Comparison of ENCODE assay signal across 10 cellular contexts in genomic region chr11:65438257-65439151, GRCh38. TPM values are rescaled to one million over a fixed set of nuclear protein-coding genes. Genes with fewer than 3 reads are reported as not detected.
DNase-seq lines count a peak whose midpoint lies in the region; ATAC-seq and TF ChIP-seq lines count a peak whose summit lies in the region.
"Had no signal": no experiment of that assay in that cellular context is flagged by ENCODE, and none has a peak within 500 bp of the region (broad histone marks: within the 10 kb centered on the region; RNA-seq: fewer than 3 reads in every experiment).

No MANE protein-coding gene starts in this region.

- H3K36me3 ChIP-seq in skeletal muscle satellite cell (ENCODE audit: insufficient read depth, low read length): peaks cover 70% of the 10 kb centered on the region
- peaks cover 35 to 97% (median 48%) of the 10 kb centered on the region in 4 donors for H3K36me3 ChIP-seq in upper lobe of left lung
- peaks cover 4 to 11% of the 10 kb centered on the region in 2 donors for H3K36me3 ChIP-seq in aorta (ENCODE audit: control insufficient read depth in 1 of 2, insufficient read depth in 2 of 2, low read length in 1 of 2)

- WGBS in upper lobe of left lung, 2 donors: 84 to 88% methylated on average over 9 of the region's 9 CpGs
- WGBS in aorta, 2 donors: 87 to 89% methylated on average over 9 of the region's 9 CpGs

- H3K4me3 ChIP-seq in skeletal muscle satellite cell (ENCODE audit: low read length) (peak overlapping the region; percentile 16), upper lobe of left lung (peak overlapping the region in 1 of 4 donors; percentile 9), aorta (ENCODE audit: low read length in 2 of 2) (no peak overlapping the region)
- H3K4me3 ChIP-seq: upper lobe of right lung had no signal

- H3K9ac ChIP-seq in skeletal muscle satellite cell (ENCODE audit: low read depth, low read length): peak overlapping the region; percentile 22

- TF ChIP-seq CTCF in upper lobe of left lung (IDR thresholded peaks at IDR 0.05): no peak
- no peak for TF ChIP-seq CTCF in GM10266 (IDR thresholded peaks at IDR 0.05; ENCODE audit: control insufficient read depth, insufficient read depth, low read depth, missing control alignments)

- H3K27me3 ChIP-seq in skeletal muscle satellite cell (ENCODE audit: control insufficient read depth, insufficient read depth, low read length) (no peaks in the 10 kb centered on the region), upper lobe of left lung (no peaks in the 10 kb centered on the region), aorta (ENCODE audit: control insufficient read depth in 1 of 2, insufficient read depth in 2 of 2, low read length in 1 of 2) (no peaks in the 10 kb centered on the region)
- H3K27me3 ChIP-seq: upper lobe of right lung had no signal

- peak overlapping the region in 1 of 4 donors; percentile 59 for H3K27ac ChIP-seq in upper lobe of left lung
- H3K27ac ChIP-seq in aorta (ENCODE audit: low read depth in 1 of 2, low read length in 2 of 2): no peak overlapping the region
- H3K27ac ChIP-seq: upper lobe of right lung had no signal

- peaks cover 66% of the 10 kb centered on the region for H3K4me1 Mint-ChIP-seq in activated CD4-positive, alpha-beta T cell treated with anti-CD3 and anti-CD28 coated beads, Interleukin-2, amount 10 ng/mL, durations not matched to agents 24 days and 14 days
- H3K4me1 Mint-ChIP-seq: endodermal cell had no signal

- H3K27ac Mint-ChIP-seq in activated CD4-positive, alpha-beta T cell treated with anti-CD3 and anti-CD28 coated beads, Interleukin-2, amount 10 ng/mL, durations not matched to agents 24 days and 14 days: peak overlapping the region; percentile 22
- H3K27ac Mint-ChIP-seq: endodermal cell had no signal

- intact Hi-C loops in activated CD4-positive, alpha-beta T cell treated with anti-CD3 and anti-CD28 coated beads, Interleukin-2, amount 10 ng/mL, durations not matched to agents 24 days and 14 days (cut with micrococcal nuclease): no loop called here
- intact Hi-C loops in aorta (cut with DNase I): no loop called here

- H3K9me3 ChIP-seq in skeletal muscle satellite cell (replicated peaks; ENCODE audit: low read length): no peaks in the 10 kb centered on the region
- no peaks in the 10 kb centered on the region for H3K9me3 ChIP-seq in upper lobe of left lung
- H3K9me3 ChIP-seq in aorta (ENCODE audit: control insufficient read depth, low read length): no peaks in the 10 kb centered on the region
- H3K9me3 ChIP-seq: upper lobe of right lung had no signal

- in situ Hi-C loops in SK-MEL-5 (cut with HindIII; ENCODE audit: low pct_unique_long_range_greater_than_20kb, low sequenced_read_pairs): no loop called here

- peak overlapping the region; percentile 53 for H3K4me2 ChIP-seq in skeletal muscle satellite cell (ENCODE audit: low read length)

- TF ChIP-seq EP300 in upper lobe of left lung (IDR thresholded peaks at IDR 0.05): no peak

- peaks cover 64% of the 10 kb centered on the region for H3K36me3 Mint-ChIP-seq in activated CD4-positive, alpha-beta T cell treated with anti-CD3 and anti-CD28 coated beads, Interleukin-2, amount 10 ng/mL, durations not matched to agents 24 days and 14 days (ENCODE audit: low read depth)

- DNase-seq in activated CD4-positive, alpha-beta T cell treated with anti-CD3 and anti-CD28 coated beads, Interleukin-2, amount 10 ng/mL, durations not matched to agents 24 days and 14 days: no peak
- no peak for DNase-seq in activated CD4-positive, alpha-beta T cell treated with anti-CD3 and anti-CD28 coated beads, Interleukin-2, amount 50 U/mL, for 1 hour
- DNase-seq in SK-MEL-5 (ENCODE audit: low read depth, low spot score) (peak; percentile 28), erythroblast (lab: John Stamatoyannopoulos, UW) (no peak), upper lobe of left lung (no peak), aorta (no peak), GM10266 (ENCODE audit: extremely low spot score) (no peak)
- DNase-seq: endodermal cell had no signal

- no peak overlapping the region for H3K4me3 Mint-ChIP-seq in activated CD4-positive, alpha-beta T cell treated with anti-CD3 and anti-CD28 coated beads, Interleukin-2, amount 10 ng/mL, durations not matched to agents 24 days and 14 days
- H3K4me3 Mint-ChIP-seq: endodermal cell had no signal

- peak; percentile 40 for TF ChIP-seq POLR2A in erythroblast (IDR thresholded peaks at IDR 0.05; ENCODE audit: low read length)
- TF ChIP-seq POLR2A in upper lobe of left lung (IDR thresholded peaks at IDR 0.05): no peak

- H3K27me3 Mint-ChIP-seq in activated CD4-positive, alpha-beta T cell treated with anti-CD3 and anti-CD28 coated beads, Interleukin-2, amount 10 ng/mL, durations not matched to agents 24 days and 14 days: no peaks in the 10 kb centered on the region

- ATAC-seq in upper lobe of left lung (ENCODE audit: low FRiP score in 2 of 2) (no peak), aorta (ENCODE audit: low FRiP score) (no peak)
- ATAC-seq: upper lobe of right lung had no signal

- H3K4me1 ChIP-seq in skeletal muscle satellite cell (ENCODE audit: control insufficient read depth, insufficient read depth, low read length) (peaks cover 49% of the 10 kb centered on the region), upper lobe of left lung (peaks cover 72 to 85% (median 81%) of the 10 kb centered on the region in 4 donors), aorta (ENCODE audit: control insufficient read depth in 1 of 2, insufficient read depth in 2 of 2, low read length in 2 of 2) (no peaks in the 10 kb centered on the region)

- H3K9me3 Mint-ChIP-seq in activated CD4-positive, alpha-beta T cell treated with anti-CD3 and anti-CD28 coated beads, Interleukin-2, amount 10 ng/mL, durations not matched to agents 24 days and 14 days: no peaks in the 10 kb centered on the region
- H3K9me3 Mint-ChIP-seq: endodermal cell had no signal

RNA-seq across cellular contexts. Expression of gene NEAT1, which starts 15.9 kb away (rescaled TPM):
- total RNA-seq in activated CD4-positive, alpha-beta T cell treated with anti-CD3 and anti-CD28 coated beads, Interleukin-2, amount 10 ng/mL, durations not matched to agents 24 days and 14 days: 410 and 411 TPM in 2 replicates
- total RNA-seq in SK-MEL-5 (2014; rRNA removed; shearing (Covaris generic)): 13.3 and 17.2 TPM in 2 replicates
- polyA plus RNA-seq in SK-MEL-5 (2015; cell fraction: cytosol; rRNA removed): 92.3 and 140 TPM in 2 replicates
- polyA plus RNA-seq in SK-MEL-5 (2015; cell fraction: nucleus; rRNA removed): 4,541 and 4,715 TPM in 2 replicates
- 147 and 206 TPM in 2 replicates for total RNA-seq in skeletal muscle satellite cell (2012; rRNA removed)
- total RNA-seq in upper lobe of left lung (1,000 to 10,000 TPM in 3 of 6 donors, 100 to 1,000 TPM in 3; 245 to 3,084 (median 1,019) TPM), aorta (1,000 to 10,000 TPM; 1,566 to 1,734 TPM)
- 1,000 to 10,000 TPM in 1 of 2 donors, 100 to 1,000 TPM in 1; 239 to 1,307 TPM for polyA plus RNA-seq in aorta

RNA-seq across cellular contexts. Expression of gene FRMD8, which starts 52.1 kb away (rescaled TPM):
- 46.7 and 46.8 TPM in 2 replicates for total RNA-seq in activated CD4-positive, alpha-beta T cell treated with anti-CD3 and anti-CD28 coated beads, Interleukin-2, amount 10 ng/mL, durations not matched to agents 24 days and 14 days
- 36.4 and 37.5 TPM in 2 replicates for total RNA-seq in SK-MEL-5 (2014; rRNA removed; shearing (Covaris generic))
- 71.8 and 107 TPM in 2 replicates for polyA plus RNA-seq in SK-MEL-5 (2015; cell fraction: cytosol; rRNA removed)
- polyA plus RNA-seq in SK-MEL-5 (2015; cell fraction: nucleus; rRNA removed): 89.4 and 95.0 TPM in 2 replicates
- total RNA-seq in skeletal muscle satellite cell (2012; rRNA removed): 40.3 and 51.8 TPM in 2 replicates
- total RNA-seq in upper lobe of left lung (10 to 100 TPM; 31.4 to 77.5 (median 45.8) TPM), aorta (10 to 100 TPM; 27.8 to 39.5 TPM)
- polyA plus RNA-seq in aorta: 10 to 100 TPM; 16.8 to 19.2 TPM

RNA-seq across cellular contexts. Expression of gene SLC25A45, which starts 56.1 kb away (rescaled TPM):
- 15.5 and 16.8 TPM in 2 replicates for total RNA-seq in activated CD4-positive, alpha-beta T cell treated with anti-CD3 and anti-CD28 coated beads, Interleukin-2, amount 10 ng/mL, durations not matched to agents 24 days and 14 days
- 3.4 and 4.6 TPM in 2 replicates for total RNA-seq in SK-MEL-5 (2014; rRNA removed; shearing (Covaris generic))
- polyA plus RNA-seq in SK-MEL-5 (2015; cell fraction: cytosol; rRNA removed): 4.9 and 9.4 TPM in 2 replicates
- 24.3 and 28.9 TPM in 2 replicates for polyA plus RNA-seq in SK-MEL-5 (2015; cell fraction: nucleus; rRNA removed)
- 1.3 and 2.0 TPM in 2 replicates for total RNA-seq in skeletal muscle satellite cell (2012; rRNA removed)
- 10 to 100 TPM in 4 of 6 donors, 1 to 10 TPM in 2; 5.5 to 40.8 (median 19.4) TPM for total RNA-seq in upper lobe of left lung
- 10 to 100 TPM in 1 of 2 donors, 1 to 10 TPM in 1; 9.1 to 16.0 TPM for total RNA-seq in aorta
- 10 to 100 TPM in 1 of 2 donors, 1 to 10 TPM in 1; 5.6 to 10.7 TPM for polyA plus RNA-seq in aorta

Comparison
In these comparisons a context has a peak if more than half of its experiments do, and no peak if none do; other contexts are left out.
1. RNA of gene NEAT1, which starts 15.9 kb away (total RNA-seq): 1,566 to 1,734 TPM in aorta, 245 to 3,084 TPM in upper lobe of left lung and 410 to 411 TPM in activated CD4-positive, alpha-beta T cell treated with anti-CD3 and anti-CD28 coated beads, Interleukin-2, amount 10 ng/mL, durations not matched to agents 24 days and 14 days; 13.3 to 17.2 TPM in SK-MEL-5; every median in the first group is over 10 times any median in the second.